In genomic region chr10:62175256-62175655, GRCh38 we compare ENCODE assay signal across 18 cellular contexts.
A peak's percentile ranks its signal among the peaks of the same experiment; 100 is the strongest.
DNase-seq lines count a peak whose midpoint lies in the region; ATAC-seq and TF ChIP-seq lines count a peak whose summit lies in the region.
"Had no signal": no experiment of that assay in that cellular context is flagged by ENCODE, and none has a peak within 500 bp of the region (broad histone marks: within the 10 kb centered on the region; RNA-seq: fewer than 3 reads in every experiment).

No MANE protein-coding gene starts in this region.

- peaks cover 27% of the 10 kb centered on the region for H3K9me3 Mint-ChIP-seq in activated naive CD8-positive, alpha-beta T cell treated with anti-CD3 and anti-CD28 coated beads, Interleukin-2, amount 10 ng/mL, durations not matched to agents 7 days and 5 days
- peaks cover 34% of the 10 kb centered on the region for H3K9me3 Mint-ChIP-seq in activated naive CD8-positive, alpha-beta T cell treated with anti-CD3 and anti-CD28 coated beads for 36 hours
- peaks cover 13% of the 10 kb centered on the region for H3K9me3 Mint-ChIP-seq in activated T-helper 17 cell treated with anti-CD3 and anti-CD28 coated beads, Interleukin-2, amount 50 U/mL, for 72 hours

- no peak for DNase-seq in activated naive CD8-positive, alpha-beta T cell treated with anti-CD3 and anti-CD28 coated beads, Interleukin-2, amount 10 ng/mL, durations not matched to agents 7 days and 5 days
- DNase-seq in activated naive CD8-positive, alpha-beta T cell treated with anti-CD3 and anti-CD28 coated beads for 36 hours: no peak
- DNase-seq in fibroblast of peridontal ligament (ENCODE audit: extremely low read depth) (peak; percentile 51), erythroblast (lab: John Stamatoyannopoulos, UW) (no peak), NCI-H526 treated with DMSO at 0.1 percent for 48 hours (lab: John Stamatoyannopoulos, UW) (no peak), T-helper 17 cell (no peak)
- DNase-seq: BE2C; Calu3; CD4-positive, alpha-beta memory T cell; DMS79; NCI-H1092; NCI-H146; NCI-H2081; NCI-H510A; NCI-H82; PC-9 had no signal

- POLR2A ChIA-PET in activated naive CD8-positive, alpha-beta T cell treated with anti-CD3 and anti-CD28 coated beads, Interleukin-2, amount 10 ng/mL, durations not matched to agents 7 days and 5 days (lab: Charles Lee): no interaction called here

- no peaks in the 10 kb centered on the region for H3K9me3 ChIP-seq in T-helper 17 cell (ENCODE audit: control insufficient read depth, low read length, poor library complexity, severe bottlenecking)
- H3K9me3 ChIP-seq: BE2C, HAP-1 had no signal

- peak overlapping the region; percentile 13 for H3K4me3 Mint-ChIP-seq in activated naive CD8-positive, alpha-beta T cell treated with anti-CD3 and anti-CD28 coated beads, Interleukin-2, amount 10 ng/mL, durations not matched to agents 7 days and 5 days
- H3K4me3 Mint-ChIP-seq in activated naive CD8-positive, alpha-beta T cell treated with anti-CD3 and anti-CD28 coated beads for 36 hours: no peak overlapping the region
- no peak overlapping the region for H3K4me3 Mint-ChIP-seq in activated T-helper 17 cell treated with anti-CD3 and anti-CD28 coated beads, Interleukin-2, amount 50 U/mL, for 72 hours
- H3K4me3 Mint-ChIP-seq in T-helper 17 cell: no peak overlapping the region

- peaks cover 33% of the 10 kb centered on the region for H3K4me1 Mint-ChIP-seq in activated naive CD8-positive, alpha-beta T cell treated with anti-CD3 and anti-CD28 coated beads, Interleukin-2, amount 10 ng/mL, durations not matched to agents 7 days and 5 days
- H3K4me1 Mint-ChIP-seq in activated naive CD8-positive, alpha-beta T cell treated with anti-CD3 and anti-CD28 coated beads for 36 hours: peaks cover 26% of the 10 kb centered on the region
- H3K4me1 Mint-ChIP-seq in activated T-helper 17 cell treated with anti-CD3 and anti-CD28 coated beads, Interleukin-2, amount 50 U/mL, for 72 hours: peaks cover 9% of the 10 kb centered on the region
- H3K4me1 Mint-ChIP-seq in T-helper 17 cell: peaks cover 9% of the 10 kb centered on the region

- no peak for TF ChIP-seq POLR2A in erythroblast (IDR thresholded peaks at IDR 0.05; ENCODE audit: low read length)

- H3K27me3 Mint-ChIP-seq in activated naive CD8-positive, alpha-beta T cell treated with anti-CD3 and anti-CD28 coated beads, Interleukin-2, amount 10 ng/mL, durations not matched to agents 7 days and 5 days: no peaks in the 10 kb centered on the region
- no peaks in the 10 kb centered on the region for H3K27me3 Mint-ChIP-seq in activated naive CD8-positive, alpha-beta T cell treated with anti-CD3 and anti-CD28 coated beads for 36 hours
- no peaks in the 10 kb centered on the region for H3K27me3 Mint-ChIP-seq in activated T-helper 17 cell treated with anti-CD3 and anti-CD28 coated beads, Interleukin-2, amount 50 U/mL, for 72 hours
- no peaks in the 10 kb centered on the region for H3K27me3 Mint-ChIP-seq in T-helper 17 cell
- H3K27me3 Mint-ChIP-seq: CD4-positive, alpha-beta memory T cell had no signal

- peaks cover 70% of the 10 kb centered on the region for H3K36me3 Mint-ChIP-seq in activated naive CD8-positive, alpha-beta T cell treated with anti-CD3 and anti-CD28 coated beads, Interleukin-2, amount 10 ng/mL, durations not matched to agents 7 days and 5 days
- H3K36me3 Mint-ChIP-seq in activated naive CD8-positive, alpha-beta T cell treated with anti-CD3 and anti-CD28 coated beads for 36 hours: peaks cover 30% of the 10 kb centered on the region
- no peaks in the 10 kb centered on the region for H3K36me3 Mint-ChIP-seq in activated T-helper 17 cell treated with anti-CD3 and anti-CD28 coated beads, Interleukin-2, amount 50 U/mL, for 72 hours (ENCODE audit: low read depth)
- peaks cover 2% of the 10 kb centered on the region for H3K36me3 Mint-ChIP-seq in T-helper 17 cell (ENCODE audit: low read depth)

- H3K27ac Mint-ChIP-seq in activated naive CD8-positive, alpha-beta T cell treated with anti-CD3 and anti-CD28 coated beads, Interleukin-2, amount 10 ng/mL, durations not matched to agents 7 days and 5 days: peak overlapping the region; percentile 23
- H3K27ac Mint-ChIP-seq in activated naive CD8-positive, alpha-beta T cell treated with anti-CD3 and anti-CD28 coated beads for 36 hours: no peak overlapping the region
- H3K27ac Mint-ChIP-seq in activated T-helper 17 cell treated with anti-CD3 and anti-CD28 coated beads, Interleukin-2, amount 50 U/mL, for 72 hours: peak overlapping the region; percentile 45
- no peak overlapping the region for H3K27ac Mint-ChIP-seq in T-helper 17 cell

- no peak for ATAC-seq in activated naive CD8-positive, alpha-beta T cell treated with anti-CD3 and anti-CD28 coated beads, Interleukin-2, amount 10 ng/mL, durations not matched to agents 7 days and 5 days (ENCODE audit: low read depth)
- no peak for ATAC-seq in activated T-helper 17 cell treated with anti-CD3 and anti-CD28 coated beads, Interleukin-2, amount 50 U/mL, for 72 hours (replicated peaks)
- no peak for ATAC-seq in T-helper 17 cell

Comparison
In these comparisons a context has a peak if more than half of its experiments do, and no peak if none do; other contexts are left out.
1. H3K27ac Mint-ChIP-seq: peak in activated naive CD8-positive, alpha-beta T cell treated with anti-CD3 and anti-CD28 coated beads, Interleukin-2, amount 10 ng/mL, durations not matched to agents 7 days and 5 days (single experiment) and activated T-helper 17 cell treated with anti-CD3 and anti-CD28 coated beads, Interleukin-2, amount 50 U/mL, for 72 hours (single experiment); none in activated naive CD8-positive, alpha-beta T cell treated with anti-CD3 and anti-CD28 coated beads for 36 hours (single experiment) and T-helper 17 cell (single experiment).